1 cellular context compared by ENCODE assay signal in genomic region chr20:50353289-50353961, GRCh38.
TF ChIP-seq lines count a peak whose summit lies in the region.

No MANE protein-coding gene starts in this region.

TF ChIP-seq in HepG2, 621 proteins besides CTCF, POLR2A, EP300 and RAD21 (continued from another document and continues in another):
- TF ChIP-seq POGK (CRISPR knock-in tag; conservative IDR thresholded peaks at IDR 0.05), result 0 out of 2 replicates have a peak, but pooled peaks have one; percentile 29
- TF ChIP-seq ZNF556 (CRISPR knock-in tag; IDR thresholded peaks at IDR 0.05; ENCODE audit: borderline replicate concordance), result no peak; the same call in 1 of the 2 replicates
- TF ChIP-seq HNF4G (IDR thresholded peaks at IDR 0.05; ENCODE audit: borderline replicate concordance, low read depth, low read length), result peak; percentile 69
- TF ChIP-seq HNF4G (CRISPR knock-in tag; IDR thresholded peaks at IDR 0.05; ENCODE audit: borderline replicate concordance, low read depth), result peak; percentile 84; the same call in 1 of the 2 replicates
- peak; percentile 76 for TF ChIP-seq ZBTB20 (CRISPR knock-in tag; IDR thresholded peaks at IDR 0.05; ENCODE audit: borderline replicate concordance, low read depth)
- TF ChIP-seq ZBTB26 (CRISPR knock-in tag; IDR thresholded peaks at IDR 0.05; ENCODE audit: borderline replicate concordance), result peak; percentile 13; the same call in 1 of the 2 replicates
- TF ChIP-seq SNAPC2 (CRISPR knock-in tag; IDR thresholded peaks at IDR 0.05), result no peak
- peak; percentile 85 for TF ChIP-seq ZNF350 (CRISPR knock-in tag; IDR thresholded peaks at IDR 0.05; ENCODE audit: borderline replicate concordance, low read depth)
- TF ChIP-seq DRAP1 (CRISPR knock-in tag; IDR thresholded peaks at IDR 0.05), result peak; percentile 55; the same call in 1 of the 2 replicates
- TF ChIP-seq SRSF9 (IDR thresholded peaks at IDR 0.05; ENCODE audit: borderline replicate concordance, insufficient read depth, low read depth, low read length, poor library complexity, severe bottlenecking), result no peak
- TF ChIP-seq ZNF235 (CRISPR knock-in tag; IDR thresholded peaks at IDR 0.05; ENCODE audit: borderline replicate concordance), result no peak
- TF ChIP-seq ZNF713 (CRISPR knock-in tag; IDR thresholded peaks at IDR 0.05), result 0 out of 2 replicates have a peak, but pooled peaks have one; percentile 33
- TF ChIP-seq ZFP82 (CRISPR knock-in tag; IDR thresholded peaks at IDR 0.05; ENCODE audit: borderline replicate concordance), result no peak
- TF ChIP-seq ZNF34 (CRISPR knock-in tag; IDR thresholded peaks at IDR 0.05; ENCODE audit: borderline replicate concordance), result no peak
- no peak for TF ChIP-seq HNF1A (IDR thresholded peaks at IDR 0.05; ENCODE audit: low read depth)
- peak; percentile 26; the same call in 1 of the 2 replicates for TF ChIP-seq HNF1A (CRISPR knock-in tag; IDR thresholded peaks at IDR 0.05; ENCODE audit: borderline replicate concordance)
- TF ChIP-seq ZNF205 (CRISPR knock-in tag; IDR thresholded peaks at IDR 0.05), result 0 out of 2 replicates have a peak, but pooled peaks have one; percentile 32
- 0 out of 2 replicates have a peak, but pooled peaks have one; percentile 28 for TF ChIP-seq KMT2A (CRISPR knock-in tag; IDR thresholded peaks at IDR 0.05)
- TF ChIP-seq ZNF761 (CRISPR knock-in tag; conservative IDR thresholded peaks at IDR 0.05), result 0 out of 2 replicates have a peak, but pooled peaks have one; percentile 75
- TF ChIP-seq ELF1 (CRISPR knock-in tag; IDR thresholded peaks at IDR 0.05), result 0 out of 2 replicates have a peak, but pooled peaks have one; percentile 5
- 0 out of 2 replicates have a peak, but pooled peaks have one; percentile 31 for TF ChIP-seq ZSCAN21 (CRISPR knock-in tag; IDR thresholded peaks at IDR 0.05; ENCODE audit: borderline replicate concordance)
- no peak for TF ChIP-seq RFXANK (CRISPR knock-in tag; IDR thresholded peaks at IDR 0.05)
- no peak for TF ChIP-seq HMG20A (CRISPR knock-in tag; IDR thresholded peaks at IDR 0.05; ENCODE audit: borderline replicate concordance)
- TF ChIP-seq ARNT2 (CRISPR knock-in tag; IDR thresholded peaks at IDR 0.05; ENCODE audit: low read depth), result 0 out of 2 replicates have a peak, but pooled peaks have one; percentile 54
- TF ChIP-seq ZBTB43 (CRISPR knock-in tag; conservative IDR thresholded peaks at IDR 0.05), result no peak
- no peak for TF ChIP-seq ARID2 (CRISPR knock-in tag; IDR thresholded peaks at IDR 0.05; ENCODE audit: borderline replicate concordance)
- no peak for TF ChIP-seq ZBTB10 (CRISPR knock-in tag; IDR thresholded peaks at IDR 0.05; ENCODE audit: borderline replicate concordance)
- 0 out of 2 replicates have a peak, but pooled peaks have one; percentile 68 for TF ChIP-seq ZNF280D (CRISPR knock-in tag; IDR thresholded peaks at IDR 0.05)
- TF ChIP-seq SOX6 (IDR thresholded peaks at IDR 0.05), result no peak
- TF ChIP-seq SOX6 (CRISPR knock-in tag; IDR thresholded peaks at IDR 0.05), result peak; percentile 78
- no peak for TF ChIP-seq ZNF597 (CRISPR knock-in tag; IDR thresholded peaks at IDR 0.05)
- TF ChIP-seq ZNF329 (CRISPR knock-in tag; IDR thresholded peaks at IDR 0.05; ENCODE audit: low read depth), result peak; percentile 81; the same call in 1 of the 2 replicates
- 0 out of 2 replicates have a peak, but pooled peaks have one; percentile 24 for TF ChIP-seq PRDM10 (CRISPR knock-in tag; IDR thresholded peaks at IDR 0.05; ENCODE audit: low read depth)
